13 cellular contexts compared by ENCODE assay signal in the genomic region with DNA sequence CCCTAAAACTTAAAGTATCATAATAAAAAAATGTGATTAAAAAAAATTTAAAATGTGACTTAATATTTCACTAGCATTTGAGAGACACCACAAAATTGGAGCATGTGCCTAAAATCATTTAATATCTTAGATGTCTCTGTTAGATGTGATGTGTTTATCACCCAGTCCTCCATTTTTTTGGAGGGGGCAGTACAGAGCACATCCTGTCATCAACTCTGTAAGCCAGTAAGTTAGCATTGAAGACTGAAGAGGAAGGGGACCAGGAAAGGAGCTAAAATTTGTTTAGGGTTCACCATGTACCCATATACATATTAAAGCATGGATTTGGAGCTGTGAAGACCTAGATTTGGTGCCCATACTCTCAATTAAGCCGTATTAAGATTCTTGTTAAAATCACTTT. TPM values are rescaled to one million over a fixed set of nuclear protein-coding genes. Genes with fewer than 3 reads are reported as not detected.
DNase-seq lines count a peak whose midpoint lies in the region; ATAC-seq, FAIRE-seq and TF ChIP-seq lines count a peak whose summit lies in the region.
"Had no signal": no experiment of that assay in that cellular context is flagged by ENCODE, and none has a peak within 500 bp of the region (broad histone marks: within the 10 kb centered on the region; RNA-seq: fewer than 3 reads in every experiment).

No MANE protein-coding gene starts in this region.

- TF ChIP-seq CTCF in LNCAP (IDR thresholded peaks at IDR 0.05) (peak; percentile 8; the same call in 1 of the 2 replicates), K562 (IDR thresholded peaks at IDR 0.05 in 2 of 3, conservative IDR thresholded peaks at IDR 0.05 in 1 of 3; ENCODE audit: insufficient read depth in 2 of 3, low read depth in 1 of 3, low read length in 3 of 3) (peak in 1 of 3 experiments; percentile 25; a peak in 1 of 6 replicates), type B pancreatic cell (conservative IDR thresholded peaks at IDR 0.05) (peak; percentile 58)

- no peak for FAIRE-seq in K562 (lab: Jason Lieb, UNC)
- FAIRE-seq: endothelial cell of umbilical vein had no signal

- H3K9ac ChIP-seq in K562 (ENCODE audit: insufficient read depth in 1 of 2, low read depth in 2 of 2, low read length in 2 of 2) = no peak overlapping the region

- no peak for TF ChIP-seq POLR2A in K562 (conservative IDR thresholded peaks at IDR 0.05)

- WGBS in K562 (ENCODE audit: insufficient coverage, low coverage, missing lambda C conversion rate) = 92% methylated on average over 1 of the region's 1 CpG
- 100% methylated on average over 1 of the region's 1 CpG for WGBS in right cardiac atrium

- TF ChIP-seq RAD21 in K562 (CRISPR knock-in tag; conservative IDR thresholded peaks at IDR 0.05 in 1 of 2, IDR thresholded peaks at IDR 0.05 in 1 of 2) = no peak

- in situ Hi-C loops in K562 (cut with MboI) = no loop called here

- H3K4me3 ChIP-seq in K562 = no peak overlapping the region
- H3K4me3 ChIP-seq in right cardiac atrium (ENCODE audit: low read length) = no peak overlapping the region

- intact Hi-C loops in activated naive CD4-positive, alpha-beta T cell treated with anti-CD3 and anti-CD28 coated beads for 36 hours (cut with micrococcal nuclease) = no loop called here
- intact Hi-C loops in K562 (cut with micrococcal nuclease) (no loop called here), right cardiac atrium (cut with DNase I) (no loop called here)

- no peak overlapping the region for H3K27ac Mint-ChIP-seq in activated naive CD4-positive, alpha-beta T cell treated with anti-CD3 and anti-CD28 coated beads for 36 hours
- no peak overlapping the region for H3K27ac Mint-ChIP-seq in activated naive CD4-positive, alpha-beta T cell treated with anti-CD3 and anti-CD28 coated beads, Interleukin-2, amount 10 ng/mL, durations not matched to agents 7 days and 5 days
- no peak overlapping the region for H3K27ac Mint-ChIP-seq in type B pancreatic cell
- H3K27ac Mint-ChIP-seq: activated CD4-positive, alpha-beta T cell treated with anti-CD3 and anti-CD28 coated beads, Interleukin-2, amount 10 ng/mL, durations not matched to agents 24 days and 14 days had no signal

- ATAC-seq in K562 (peak; percentile 60; the same call in 1 of the 3 replicates), right cardiac atrium (no peak)

- H3K9me3 Mint-ChIP-seq in activated naive CD4-positive, alpha-beta T cell treated with anti-CD3 and anti-CD28 coated beads for 36 hours = no peaks in the 10 kb centered on the region
- H3K9me3 Mint-ChIP-seq in activated naive CD4-positive, alpha-beta T cell treated with anti-CD3 and anti-CD28 coated beads, Interleukin-2, amount 10 ng/mL, durations not matched to agents 7 days and 5 days = no peaks in the 10 kb centered on the region
- H3K9me3 Mint-ChIP-seq in type B pancreatic cell = no peaks in the 10 kb centered on the region
- H3K9me3 Mint-ChIP-seq: activated CD4-positive, alpha-beta T cell treated with anti-CD3 and anti-CD28 coated beads, Interleukin-2, amount 10 ng/mL, durations not matched to agents 24 days and 14 days had no signal

- peaks cover 9% of the 10 kb centered on the region for H3K4me1 Mint-ChIP-seq in activated naive CD4-positive, alpha-beta T cell treated with anti-CD3 and anti-CD28 coated beads for 36 hours (ENCODE audit: low read depth)
- H3K4me1 Mint-ChIP-seq in activated naive CD4-positive, alpha-beta T cell treated with anti-CD3 and anti-CD28 coated beads, Interleukin-2, amount 10 ng/mL, durations not matched to agents 7 days and 5 days = peaks cover 6% of the 10 kb centered on the region
- no peaks in the 10 kb centered on the region for H3K4me1 Mint-ChIP-seq in type B pancreatic cell (ENCODE audit: unreplicated experiment)

- H3K79me2 ChIP-seq in K562 (ENCODE audit: control insufficient read depth, insufficient read depth, low read length) = no peaks in the 10 kb centered on the region

- peaks cover 87% of the 10 kb centered on the region for H3K36me3 ChIP-seq in K562 (ENCODE audit: control insufficient read depth, insufficient read depth, low read length)

- H3K9me1 ChIP-seq in K562 (ENCODE audit: control insufficient read depth, insufficient read depth, low read length) = no peaks in the 10 kb centered on the region

- CTCF ChIA-PET in activated naive CD4-positive, alpha-beta T cell treated with anti-CD3 and anti-CD28 coated beads for 36 hours (lab: Charles Lee) = interaction anchor here (0.8 kb wide), 1 partner anchor 11 kb away, joined by 4 read pairs; no protein-coding TSS in a partner anchor
- CTCF ChIA-PET in activated naive CD4-positive, alpha-beta T cell treated with anti-CD3 and anti-CD28 coated beads, Interleukin-2, amount 10 ng/mL, durations not matched to agents 7 days and 5 days (lab: Charles Lee) = interaction anchor here (1.3 kb wide), 1 partner anchor 9 kb away, joined by 5 read pairs; no protein-coding TSS in a partner anchor
- CTCF ChIA-PET in K562 (lab: Yijun Ruan, JAX; ENCODE audit: low intra/inter-chr PET ratio) = no interaction called here

- DNase-seq in activated naive CD4-positive, alpha-beta T cell treated with anti-CD3 and anti-CD28 coated beads for 36 hours = peak; percentile 8
- DNase-seq in activated naive CD4-positive, alpha-beta T cell treated with anti-CD3 and anti-CD28 coated beads, Interleukin-2, amount 10 ng/mL, durations not matched to agents 7 days and 5 days = no peak
- DNase-seq in K562 (ENCODE audit: extremely low read depth in 1 of 4, low spot score in 3 of 4) (peak in 3 of 4 experiments; percentile 9 to 26 (median 19)), type B pancreatic cell (ENCODE audit: extremely low spot score, unreplicated experiment) (no peak), NCI-H1436 (lab: John Stamatoyannopoulos, UW) (no peak), NCI-H1417 treated with DMSO at 0.1 percent for 48 hours (lab: John Stamatoyannopoulos, UW) (no peak), right cardiac atrium (no peak)
- DNase-seq: activated CD4-positive, alpha-beta T cell treated with anti-CD3 and anti-CD28 coated beads, Interleukin-2, amount 10 ng/mL, durations not matched to agents 24 days and 14 days had no signal

- H3K36me3 Mint-ChIP-seq in activated naive CD4-positive, alpha-beta T cell treated with anti-CD3 and anti-CD28 coated beads for 36 hours (ENCODE audit: low read depth) = peaks cover 29% of the 10 kb centered on the region
- H3K36me3 Mint-ChIP-seq in activated naive CD4-positive, alpha-beta T cell treated with anti-CD3 and anti-CD28 coated beads, Interleukin-2, amount 10 ng/mL, durations not matched to agents 7 days and 5 days = peaks cover 42% of the 10 kb centered on the region
- H3K36me3 Mint-ChIP-seq in type B pancreatic cell = peaks cover 14% of the 10 kb centered on the region

- TF ChIP-seq EP300 in K562 (IDR thresholded peaks at IDR 0.05; ENCODE audit: low read length) = no peak

- H3K4me3 Mint-ChIP-seq in activated naive CD4-positive, alpha-beta T cell treated with anti-CD3 and anti-CD28 coated beads for 36 hours = no peak overlapping the region
- no peak overlapping the region for H3K4me3 Mint-ChIP-seq in activated naive CD4-positive, alpha-beta T cell treated with anti-CD3 and anti-CD28 coated beads, Interleukin-2, amount 10 ng/mL, durations not matched to agents 7 days and 5 days
- no peak overlapping the region for H3K4me3 Mint-ChIP-seq in type B pancreatic cell
- H3K4me3 Mint-ChIP-seq: activated CD4-positive, alpha-beta T cell treated with anti-CD3 and anti-CD28 coated beads, Interleukin-2, amount 10 ng/mL, durations not matched to agents 24 days and 14 days had no signal

- no TSS peak for BruUV-seq in K562 (replicated peaks; lab: Mats Ljungman, UMichigan)

- H3K4me1 ChIP-seq in K562 (replicated peaks in 1 of 2; ENCODE audit: control insufficient read depth in 2 of 2, insufficient read depth in 2 of 2, low read length in 2 of 2) = no peaks in the 10 kb centered on the region
- H3K4me1 ChIP-seq in right cardiac atrium (ENCODE audit: control insufficient read depth, insufficient read depth, low read length) = no peaks in the 10 kb centered on the region

- H3K27ac ChIP-seq in K562 (ENCODE audit: extremely low read depth, low read depth, low read length) (no peak overlapping the region), right cardiac atrium (ENCODE audit: low read length) (no peak overlapping the region)
- H3K27ac ChIP-seq: neutrophil had no signal

- no peak overlapping the region for H2AFZ ChIP-seq in K562 (ENCODE audit: low read depth, low read length)

- no peak overlapping the region for H3K4me2 ChIP-seq in K562 (ENCODE audit: insufficient read depth, low read length)

- no peaks in the 10 kb centered on the region for H3K27me3 Mint-ChIP-seq in activated naive CD4-positive, alpha-beta T cell treated with anti-CD3 and anti-CD28 coated beads for 36 hours (ENCODE audit: low read depth)
- H3K27me3 Mint-ChIP-seq in activated naive CD4-positive, alpha-beta T cell treated with anti-CD3 and anti-CD28 coated beads, Interleukin-2, amount 10 ng/mL, durations not matched to agents 7 days and 5 days = no peaks in the 10 kb centered on the region
- H3K27me3 Mint-ChIP-seq in type B pancreatic cell = no peaks in the 10 kb centered on the region
- H3K27me3 Mint-ChIP-seq: activated CD4-positive, alpha-beta T cell treated with anti-CD3 and anti-CD28 coated beads, Interleukin-2, amount 10 ng/mL, durations not matched to agents 24 days and 14 days had no signal

- POLR2A ChIA-PET in K562 (lab: Yijun Ruan, JAX) = no interaction called here

- no peaks in the 10 kb centered on the region for H4K20me1 ChIP-seq in K562 (replicated peaks; ENCODE audit: control insufficient read depth, insufficient read depth, low read length)

- H3K9me3 ChIP-seq in K562 (replicated peaks; ENCODE audit: control insufficient read depth, insufficient read depth, low read depth, low read length) (no peaks in the 10 kb centered on the region), right cardiac atrium (ENCODE audit: control insufficient read depth, low read length) (no peaks in the 10 kb centered on the region)
- H3K9me3 ChIP-seq: neutrophil had no signal

- H3K27me3 ChIP-seq in K562 (ENCODE audit: control insufficient read depth in 2 of 2, insufficient read depth in 2 of 2, low read length in 2 of 2) = no peaks in the 10 kb centered on the region
- H3K27me3 ChIP-seq in right cardiac atrium (ENCODE audit: control insufficient read depth, insufficient read depth) = no peaks in the 10 kb centered on the region
- H3K27me3 ChIP-seq: neutrophil had no signal

RNA-seq across cellular contexts. Expression of gene ADIG, which starts 30.7 kb away (rescaled TPM):
- total RNA-seq in activated naive CD4-positive, alpha-beta T cell treated with anti-CD3 and anti-CD28 coated beads for 36 hours = not detected
- total RNA-seq in K562 (2011; cell fraction: chromatin; rRNA removed; ENCODE audit: low replicate concordance) = not detected in 2 replicates
- total RNA-seq in K562 (2011; cell fraction: nucleolus; rRNA removed) = not detected in 2 replicates
- not detected in 2 replicates for total RNA-seq in K562 (2011; cell fraction: nucleoplasm; rRNA removed)
- total RNA-seq in K562 (2014; rRNA removed) (not detected in 2 replicates), K562 (2014; rRNA removed; fragmentation: Illumina TruSeq; extraction: Trizol) (not detected in 2 replicates), K562 (2015; rRNA removed; fragmentation: Illumina TruSeq; extraction: Trizol) (not detected in 2 replicates), K562 (2021) (not detected in 2 replicates), type B pancreatic cell (ENCODE audit: low replicate concordance) (not detected in 2 replicates), right cardiac atrium (not detected)
- polyA plus RNA-seq in K562 (2011; rRNA removed) (not detected in 2 replicates), K562 (2014; fragmentation: Illumina TruSeq; extraction: Trizol) (not detected in 2 replicates), K562 (2014; fragmentation: Nextera tagmentation; extraction: Ambion mirVana) (not detected), K562 (2014; rRNA removed) (not detected in 2 replicates), right cardiac atrium (not detected)
- not detected in 2 replicates for polyA plus RNA-seq in K562 (2011; cell fraction: cytosol; rRNA removed)
- not detected in 2 replicates for polyA plus RNA-seq in K562 (2011; cell fraction: nucleus; rRNA removed)
- polyA plus RNA-seq in K562 (2012) = not detected in 2 replicates
- polyA minus RNA-seq in K562 (2011; rRNA and poly(A)+ RNA removed) = not detected in 2 replicates
- polyA minus RNA-seq in K562 (2011; cell fraction: cytosol; rRNA and poly(A)+ RNA removed) = not detected in 2 replicates
- polyA minus RNA-seq in K562 (2011; cell fraction: nucleus; rRNA and poly(A)+ RNA removed) = not detected in 2 replicates
- total RNA-seq: activated CD4-positive, alpha-beta T cell treated with anti-CD3 and anti-CD28 coated beads, Interleukin-2, amount 10 ng/mL, durations not matched to agents 24 days and 14 days; endothelial cell of umbilical vein; liver; ureter had no signal
- polyA plus RNA-seq: endothelial cell of umbilical vein, liver had no signal

RNA-seq across cellular contexts. Expression of gene ARHGAP40, which starts 51.3 kb away (rescaled TPM):
- not detected for total RNA-seq in activated naive CD4-positive, alpha-beta T cell treated with anti-CD3 and anti-CD28 coated beads for 36 hours
- 0.09 TPM in 1 of 2 replicates, not detected in the other for total RNA-seq in K562 (2011; cell fraction: chromatin; rRNA removed; ENCODE audit: low replicate concordance)
- total RNA-seq in K562 (2011; cell fraction: nucleolus; rRNA removed) = not detected in 2 replicates
- not detected in 2 replicates for total RNA-seq in K562 (2011; cell fraction: nucleoplasm; rRNA removed)
- total RNA-seq in K562 (2014; rRNA removed) = not detected in 2 replicates
- total RNA-seq in K562 (2014; rRNA removed; fragmentation: Illumina TruSeq; extraction: Trizol) = not detected in 2 replicates
- not detected in 2 replicates for total RNA-seq in K562 (2015; rRNA removed; fragmentation: Illumina TruSeq; extraction: Trizol)
- total RNA-seq in K562 (2021) = not detected in 2 replicates
- polyA plus RNA-seq in K562 (2011; rRNA removed) = not detected in 2 replicates
- polyA plus RNA-seq in K562 (2011; cell fraction: cytosol; rRNA removed) = not detected in 2 replicates
- polyA plus RNA-seq in K562 (2011; cell fraction: nucleus; rRNA removed) = 0.10 and 0.11 TPM in 2 replicates
- polyA plus RNA-seq in K562 (2012) = 0.03 TPM in 1 of 2 replicates, not detected in the other
- polyA plus RNA-seq in K562 (2014; fragmentation: Illumina TruSeq; extraction: Trizol) = not detected in 2 replicates
- polyA plus RNA-seq in K562 (2014; fragmentation: Nextera tagmentation; extraction: Ambion mirVana) = not detected
- not detected in 2 replicates for polyA plus RNA-seq in K562 (2014; rRNA removed)
- not detected in 2 replicates for polyA minus RNA-seq in K562 (2011; rRNA and poly(A)+ RNA removed)
- not detected in 2 replicates for polyA minus RNA-seq in K562 (2011; cell fraction: cytosol; rRNA and poly(A)+ RNA removed)
- polyA minus RNA-seq in K562 (2011; cell fraction: nucleus; rRNA and poly(A)+ RNA removed) = not detected in 2 replicates
- total RNA-seq in type B pancreatic cell (ENCODE audit: low replicate concordance) = 1.7 and 1.9 TPM in 2 replicates
- not detected for total RNA-seq in right cardiac atrium
- not detected for polyA plus RNA-seq in right cardiac atrium
- total RNA-seq: activated CD4-positive, alpha-beta T cell treated with anti-CD3 and anti-CD28 coated beads, Interleukin-2, amount 10 ng/mL, durations not matched to agents 24 days and 14 days had no signal
- polyA plus RNA-seq: liver had no signal

Comparison
In these comparisons a context has a peak if more than half of its experiments do, and no peak if none do; other contexts are left out.
1. DNase-seq: peak in activated naive CD4-positive, alpha-beta T cell treated with anti-CD3 and anti-CD28 coated beads for 36 hours (single experiment) and K562 (3 of 4); none in activated naive CD4-positive, alpha-beta T cell treated with anti-CD3 and anti-CD28 coated beads, Interleukin-2, amount 10 ng/mL, durations not matched to agents 7 days and 5 days (single experiment), type B pancreatic cell (single experiment), NCI-H1436 (single experiment), NCI-H1417 treated with DMSO at 0.1 percent for 48 hours (single experiment) and right cardiac atrium (0 of 3).